Comparison of ENCODE assay signal across 1 cellular context in the genomic region with DNA sequence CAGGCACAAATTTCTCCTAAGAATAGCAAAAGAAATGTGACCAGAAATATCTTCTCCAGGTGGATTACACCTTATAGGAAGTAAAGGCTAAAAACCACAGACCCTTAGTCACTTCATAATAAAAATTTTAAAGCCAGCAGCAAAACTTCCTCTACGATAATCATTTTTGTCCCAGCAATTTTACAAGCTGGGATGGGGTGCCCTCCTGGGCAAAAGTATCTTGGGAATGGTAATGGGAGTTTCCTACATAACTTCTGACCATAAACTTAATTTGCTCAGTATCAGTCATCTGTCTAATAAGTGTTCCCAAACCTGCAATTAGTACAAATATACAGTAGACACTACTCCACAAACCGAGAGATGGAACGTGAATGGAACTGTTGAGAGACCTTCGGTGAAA.
TF ChIP-seq lines count a peak whose summit lies in the region.

No MANE protein-coding gene starts in this region.

TF ChIP-seq in GM12878, 131 proteins besides CTCF, POLR2A, EP300 and RAD21:
- TF ChIP-seq NR2C2 (IDR thresholded peaks at IDR 0.05; ENCODE audit: borderline replicate concordance, control insufficient read depth, insufficient read length, low read depth) (no peak), RUNX3 (IDR thresholded peaks at IDR 0.05; ENCODE audit: low read length) (0 out of 2 replicates have a peak, but pooled peaks have one; percentile 7), CBFB (IDR thresholded peaks at IDR 0.05; ENCODE audit: low read depth) (no peak), WRNIP1 (IDR thresholded peaks at IDR 0.05; ENCODE audit: borderline replicate concordance, low read depth, low read length) (no peak)
